1 cellular context compared by ENCODE assay signal in the genomic region with DNA sequence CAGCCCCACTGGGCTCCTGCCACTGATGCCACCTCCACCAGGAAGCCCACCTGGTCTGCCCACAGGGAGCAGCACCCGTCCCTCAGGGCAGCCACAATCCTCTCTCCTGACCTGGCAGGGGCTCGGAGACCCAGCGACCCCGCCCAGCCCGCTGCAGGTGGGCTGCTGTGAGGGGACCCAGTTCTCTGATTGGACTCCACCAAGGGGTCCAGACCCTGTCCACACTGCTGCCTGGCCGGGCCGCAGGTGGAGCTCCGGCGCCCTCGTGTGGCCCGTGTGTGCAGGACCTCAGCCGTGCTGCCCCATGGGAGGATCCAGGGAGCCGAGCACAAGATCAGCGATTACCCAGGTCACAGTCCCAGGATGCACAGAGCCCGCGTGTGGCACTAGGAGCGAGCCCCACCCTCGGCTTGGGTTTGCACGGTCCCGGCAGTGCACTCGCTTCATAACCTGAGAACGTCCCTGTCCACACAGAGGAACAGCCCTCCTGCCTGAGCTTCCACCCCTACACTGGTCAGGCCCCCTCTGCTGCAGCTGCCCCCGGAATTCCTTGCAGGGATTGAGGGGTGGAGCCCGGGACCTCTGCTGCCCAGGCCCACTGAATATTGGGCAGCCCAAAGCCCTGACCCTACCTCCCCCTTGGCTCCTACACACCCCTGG.
A peak's percentile ranks its signal among the peaks of the same experiment; 100 is the strongest.
TF ChIP-seq lines count a peak whose summit lies in the region.

No MANE protein-coding gene starts in this region.

TF ChIP-seq in HepG2, 621 proteins besides CTCF, POLR2A, EP300 and RAD21 (continued from another document and continues in another):
- TF ChIP-seq, protein P1, sequence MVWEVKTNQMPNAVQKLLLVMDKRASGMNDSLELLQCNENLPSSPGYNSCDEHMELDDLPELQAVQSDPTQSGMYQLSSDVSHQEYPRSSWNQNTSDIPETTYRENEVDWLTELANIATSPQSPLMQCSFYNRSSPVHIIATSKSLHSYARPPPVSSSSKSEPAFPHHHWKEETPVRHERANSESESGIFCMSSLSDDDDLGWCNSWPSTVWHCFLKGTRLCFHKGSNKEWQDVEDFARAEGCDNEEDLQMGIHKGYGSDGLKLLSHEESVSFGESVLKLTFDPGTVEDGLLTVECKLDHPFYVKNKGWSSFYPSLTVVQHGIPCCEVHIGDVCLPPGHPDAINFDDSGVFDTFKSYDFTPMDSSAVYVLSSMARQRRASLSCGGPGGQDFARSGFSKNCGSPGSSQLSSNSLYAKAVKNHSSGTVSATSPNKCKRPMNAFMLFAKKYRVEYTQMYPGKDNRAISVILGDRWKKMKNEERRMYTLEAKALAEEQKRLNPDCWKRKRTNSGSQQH (CRISPR knock-in tag; IDR thresholded peaks at IDR 0.05; ENCODE audit: low read depth), result no peak
- TF ChIP-seq HNRNPL (IDR thresholded peaks at IDR 0.05; ENCODE audit: low read depth, low read length) (no peak), ZFP41 (CRISPR knock-in tag; IDR thresholded peaks at IDR 0.05; ENCODE audit: borderline replicate concordance) (no peak), TEAD3 (CRISPR knock-in tag; optimal IDR thresholded peaks at IDR 0.05; ENCODE audit: borderline replicate concordance) (peak; percentile 21), SRF (IDR thresholded peaks at IDR 0.05; ENCODE audit: low read depth, low read length) (no peak), SOX6 (IDR thresholded peaks at IDR 0.05) (no peak), SOX6 (CRISPR knock-in tag; IDR thresholded peaks at IDR 0.05) (no peak), ISX (CRISPR knock-in tag; conservative IDR thresholded peaks at IDR 0.05) (no peak), ZNF563 (CRISPR knock-in tag; IDR thresholded peaks at IDR 0.05) (no peak), ZNF335 (CRISPR knock-in tag; IDR thresholded peaks at IDR 0.05) (no peak), ARNT2 (CRISPR knock-in tag; IDR thresholded peaks at IDR 0.05; ENCODE audit: low read depth) (no peak), PHF8 (CRISPR knock-in tag; IDR thresholded peaks at IDR 0.05) (no peak), ZNF530 (CRISPR knock-in tag; IDR thresholded peaks at IDR 0.05; ENCODE audit: low read depth) (no peak), AGO1 (IDR thresholded peaks at IDR 0.05; ENCODE audit: low read depth, low read length, poor library complexity, severe bottlenecking) (no peak), ZBTB42 (CRISPR knock-in tag; IDR thresholded peaks at IDR 0.05) (no peak), HOXA5 (CRISPR knock-in tag; IDR thresholded peaks at IDR 0.05) (0 out of 2 replicates have a peak, but pooled peaks have one; percentile 37), SOX5 (CRISPR knock-in tag; IDR thresholded peaks at IDR 0.05; ENCODE audit: borderline replicate concordance) (no peak), FOXA1 (IDR thresholded peaks at IDR 0.05) (no peak), FOXA1 (CRISPR knock-in tag; IDR thresholded peaks at IDR 0.05) (0 out of 2 replicates have a peak, but pooled peaks have one; percentile 9), ZNF703 (CRISPR knock-in tag; IDR thresholded peaks at IDR 0.05; ENCODE audit: borderline replicate concordance) (no peak), DPF2 (CRISPR knock-in tag; IDR thresholded peaks at IDR 0.05; ENCODE audit: borderline replicate concordance, low read depth) (no peak), ZNF614 (CRISPR knock-in tag; IDR thresholded peaks at IDR 0.05; ENCODE audit: borderline replicate concordance) (no peak), ZMYM3 (CRISPR knock-in tag; IDR thresholded peaks at IDR 0.05) (peak; percentile 45; the same call in 1 of the 2 replicates), BRCA1 (CRISPR knock-in tag; IDR thresholded peaks at IDR 0.05) (no peak), REXO4 (CRISPR knock-in tag; IDR thresholded peaks at IDR 0.05; ENCODE audit: borderline replicate concordance) (no peak), ZNF644 (CRISPR knock-in tag; IDR thresholded peaks at IDR 0.05; ENCODE audit: low read depth) (no peak), SMARCE1 (IDR thresholded peaks at IDR 0.05; ENCODE audit: borderline replicate concordance) (no peak), HMGA1 (CRISPR knock-in tag; conservative IDR thresholded peaks at IDR 0.05) (no peak), ZNF883 (CRISPR knock-in tag; IDR thresholded peaks at IDR 0.05; ENCODE audit: not compliant biosample characterization) (peak; percentile 33)
- TF ChIP-seq, protein P2, sequence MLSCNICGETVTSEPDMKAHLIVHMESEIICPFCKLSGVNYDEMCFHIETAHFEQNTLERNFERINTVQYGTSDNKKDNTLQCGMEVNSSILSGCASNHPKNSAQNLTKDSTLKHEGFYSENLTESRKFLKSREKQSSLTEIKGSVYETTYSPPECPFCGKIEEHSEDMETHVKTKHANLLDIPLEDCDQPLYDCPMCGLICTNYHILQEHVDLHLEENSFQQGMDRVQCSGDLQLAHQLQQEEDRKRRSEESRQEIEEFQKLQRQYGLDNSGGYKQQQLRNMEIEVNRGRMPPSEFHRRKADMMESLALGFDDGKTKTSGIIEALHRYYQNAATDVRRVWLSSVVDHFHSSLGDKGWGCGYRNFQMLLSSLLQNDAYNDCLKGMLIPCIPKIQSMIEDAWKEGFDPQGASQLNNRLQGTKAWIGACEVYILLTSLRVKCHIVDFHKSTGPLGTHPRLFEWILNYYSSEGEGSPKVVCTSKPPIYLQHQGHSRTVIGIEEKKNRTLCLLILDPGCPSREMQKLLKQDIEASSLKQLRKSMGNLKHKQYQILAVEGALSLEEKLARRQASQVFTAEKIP (CRISPR knock-in tag; IDR thresholded peaks at IDR 0.05; ENCODE audit: borderline replicate concordance), result no peak
- TF ChIP-seq, protein P3, sequence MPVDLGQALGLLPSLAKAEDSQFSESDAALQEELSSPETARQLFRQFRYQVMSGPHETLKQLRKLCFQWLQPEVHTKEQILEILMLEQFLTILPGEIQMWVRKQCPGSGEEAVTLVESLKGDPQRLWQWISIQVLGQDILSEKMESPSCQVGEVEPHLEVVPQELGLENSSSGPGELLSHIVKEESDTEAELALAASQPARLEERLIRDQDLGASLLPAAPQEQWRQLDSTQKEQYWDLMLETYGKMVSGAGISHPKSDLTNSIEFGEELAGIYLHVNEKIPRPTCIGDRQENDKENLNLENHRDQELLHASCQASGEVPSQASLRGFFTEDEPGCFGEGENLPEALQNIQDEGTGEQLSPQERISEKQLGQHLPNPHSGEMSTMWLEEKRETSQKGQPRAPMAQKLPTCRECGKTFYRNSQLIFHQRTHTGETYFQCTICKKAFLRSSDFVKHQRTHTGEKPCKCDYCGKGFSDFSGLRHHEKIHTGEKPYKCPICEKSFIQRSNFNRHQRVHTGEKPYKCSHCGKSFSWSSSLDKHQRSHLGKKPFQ (CRISPR knock-in tag; IDR thresholded peaks at IDR 0.05; ENCODE audit: insufficient replicate concordance), result no peak
- TF ChIP-seq, protein P4, sequence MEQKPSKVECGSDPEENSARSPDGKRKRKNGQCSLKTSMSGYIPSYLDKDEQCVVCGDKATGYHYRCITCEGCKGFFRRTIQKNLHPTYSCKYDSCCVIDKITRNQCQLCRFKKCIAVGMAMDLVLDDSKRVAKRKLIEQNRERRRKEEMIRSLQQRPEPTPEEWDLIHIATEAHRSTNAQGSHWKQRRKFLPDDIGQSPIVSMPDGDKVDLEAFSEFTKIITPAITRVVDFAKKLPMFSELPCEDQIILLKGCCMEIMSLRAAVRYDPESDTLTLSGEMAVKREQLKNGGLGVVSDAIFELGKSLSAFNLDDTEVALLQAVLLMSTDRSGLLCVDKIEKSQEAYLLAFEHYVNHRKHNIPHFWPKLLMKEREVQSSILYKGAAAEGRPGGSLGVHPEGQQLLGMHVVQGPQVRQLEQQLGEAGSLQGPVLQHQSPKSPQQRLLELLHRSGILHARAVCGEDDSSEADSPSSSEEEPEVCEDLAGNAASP (CRISPR knock-in tag; IDR thresholded peaks at IDR 0.05; ENCODE audit: borderline replicate concordance), result no peak
- TF ChIP-seq, protein P5, sequence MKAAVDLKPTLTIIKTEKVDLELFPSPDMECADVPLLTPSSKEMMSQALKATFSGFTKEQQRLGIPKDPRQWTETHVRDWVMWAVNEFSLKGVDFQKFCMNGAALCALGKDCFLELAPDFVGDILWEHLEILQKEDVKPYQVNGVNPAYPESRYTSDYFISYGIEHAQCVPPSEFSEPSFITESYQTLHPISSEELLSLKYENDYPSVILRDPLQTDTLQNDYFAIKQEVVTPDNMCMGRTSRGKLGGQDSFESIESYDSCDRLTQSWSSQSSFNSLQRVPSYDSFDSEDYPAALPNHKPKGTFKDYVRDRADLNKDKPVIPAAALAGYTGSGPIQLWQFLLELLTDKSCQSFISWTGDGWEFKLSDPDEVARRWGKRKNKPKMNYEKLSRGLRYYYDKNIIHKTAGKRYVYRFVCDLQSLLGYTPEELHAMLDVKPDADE (CRISPR knock-in tag; IDR thresholded peaks at IDR 0.05), result no peak
- TF ChIP-seq, protein P6, sequence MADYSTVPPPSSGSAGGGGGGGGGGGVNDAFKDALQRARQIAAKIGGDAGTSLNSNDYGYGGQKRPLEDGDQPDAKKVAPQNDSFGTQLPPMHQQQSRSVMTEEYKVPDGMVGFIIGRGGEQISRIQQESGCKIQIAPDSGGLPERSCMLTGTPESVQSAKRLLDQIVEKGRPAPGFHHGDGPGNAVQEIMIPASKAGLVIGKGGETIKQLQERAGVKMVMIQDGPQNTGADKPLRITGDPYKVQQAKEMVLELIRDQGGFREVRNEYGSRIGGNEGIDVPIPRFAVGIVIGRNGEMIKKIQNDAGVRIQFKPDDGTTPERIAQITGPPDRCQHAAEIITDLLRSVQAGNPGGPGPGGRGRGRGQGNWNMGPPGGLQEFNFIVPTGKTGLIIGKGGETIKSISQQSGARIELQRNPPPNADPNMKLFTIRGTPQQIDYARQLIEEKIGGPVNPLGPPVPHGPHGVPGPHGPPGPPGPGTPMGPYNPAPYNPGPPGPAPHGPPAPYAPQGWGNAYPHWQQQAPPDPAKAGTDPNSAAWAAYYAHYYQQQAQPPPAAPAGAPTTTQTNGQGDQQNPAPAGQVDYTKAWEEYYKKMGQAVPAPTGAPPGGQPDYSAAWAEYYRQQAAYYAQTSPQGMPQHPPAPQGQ (CRISPR knock-in tag; IDR thresholded peaks at IDR 0.05; ENCODE audit: borderline replicate concordance), result no peak
- TF ChIP-seq, protein P7, sequence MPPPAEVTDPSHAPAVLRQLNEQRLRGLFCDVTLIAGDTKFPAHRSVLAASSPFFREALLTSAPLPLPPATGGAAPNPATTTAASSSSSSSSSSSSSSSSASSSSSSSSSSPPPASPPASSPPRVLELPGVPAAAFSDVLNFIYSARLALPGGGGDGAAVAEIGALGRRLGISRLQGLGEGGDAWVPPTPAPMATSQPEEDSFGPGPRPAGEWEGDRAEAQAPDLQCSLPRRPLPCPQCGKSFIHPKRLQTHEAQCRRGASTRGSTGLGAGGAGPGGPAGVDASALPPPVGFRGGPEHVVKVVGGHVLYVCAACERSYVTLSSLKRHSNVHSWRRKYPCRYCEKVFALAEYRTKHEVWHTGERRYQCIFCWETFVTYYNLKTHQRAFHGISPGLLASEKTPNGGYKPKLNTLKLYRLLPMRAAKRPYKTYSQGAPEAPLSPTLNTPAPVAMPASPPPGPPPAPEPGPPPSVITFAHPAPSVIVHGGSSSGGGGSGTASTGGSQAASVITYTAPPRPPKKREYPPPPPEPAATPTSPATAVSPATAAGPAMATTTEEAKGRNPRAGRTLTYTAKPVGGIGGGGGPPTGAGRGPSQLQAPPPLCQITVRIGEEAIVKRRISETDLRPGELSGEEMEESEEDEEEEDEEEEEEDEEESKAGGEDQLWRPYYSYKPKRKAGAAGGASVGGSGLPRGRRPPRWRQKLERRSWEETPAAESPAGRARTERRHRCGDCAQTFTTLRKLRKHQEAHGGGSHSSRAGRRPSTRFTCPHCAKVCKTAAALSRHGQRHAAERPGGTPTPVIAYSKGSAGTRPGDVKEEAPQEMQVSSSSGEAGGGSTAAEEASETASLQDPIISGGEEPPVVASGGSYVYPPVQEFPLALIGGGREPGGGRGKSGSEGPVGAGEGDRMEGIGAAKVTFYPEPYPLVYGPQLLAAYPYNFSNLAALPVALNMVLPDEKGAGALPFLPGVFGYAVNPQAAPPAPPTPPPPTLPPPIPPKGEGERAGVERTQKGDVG (CRISPR knock-in tag; IDR thresholded peaks at IDR 0.05; ENCODE audit: borderline replicate concordance), result no peak
- TF ChIP-seq, protein P8, sequence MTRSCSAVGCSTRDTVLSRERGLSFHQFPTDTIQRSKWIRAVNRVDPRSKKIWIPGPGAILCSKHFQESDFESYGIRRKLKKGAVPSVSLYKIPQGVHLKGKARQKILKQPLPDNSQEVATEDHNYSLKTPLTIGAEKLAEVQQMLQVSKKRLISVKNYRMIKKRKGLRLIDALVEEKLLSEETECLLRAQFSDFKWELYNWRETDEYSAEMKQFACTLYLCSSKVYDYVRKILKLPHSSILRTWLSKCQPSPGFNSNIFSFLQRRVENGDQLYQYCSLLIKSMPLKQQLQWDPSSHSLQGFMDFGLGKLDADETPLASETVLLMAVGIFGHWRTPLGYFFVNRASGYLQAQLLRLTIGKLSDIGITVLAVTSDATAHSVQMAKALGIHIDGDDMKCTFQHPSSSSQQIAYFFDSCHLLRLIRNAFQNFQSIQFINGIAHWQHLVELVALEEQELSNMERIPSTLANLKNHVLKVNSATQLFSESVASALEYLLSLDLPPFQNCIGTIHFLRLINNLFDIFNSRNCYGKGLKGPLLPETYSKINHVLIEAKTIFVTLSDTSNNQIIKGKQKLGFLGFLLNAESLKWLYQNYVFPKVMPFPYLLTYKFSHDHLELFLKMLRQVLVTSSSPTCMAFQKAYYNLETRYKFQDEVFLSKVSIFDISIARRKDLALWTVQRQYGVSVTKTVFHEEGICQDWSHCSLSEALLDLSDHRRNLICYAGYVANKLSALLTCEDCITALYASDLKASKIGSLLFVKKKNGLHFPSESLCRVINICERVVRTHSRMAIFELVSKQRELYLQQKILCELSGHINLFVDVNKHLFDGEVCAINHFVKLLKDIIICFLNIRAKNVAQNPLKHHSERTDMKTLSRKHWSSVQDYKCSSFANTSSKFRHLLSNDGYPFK (CRISPR knock-in tag; IDR thresholded peaks at IDR 0.05; ENCODE audit: borderline replicate concordance), result 0 out of 2 replicates have a peak, but pooled peaks have one; percentile 25
- TF ChIP-seq, protein P9, sequence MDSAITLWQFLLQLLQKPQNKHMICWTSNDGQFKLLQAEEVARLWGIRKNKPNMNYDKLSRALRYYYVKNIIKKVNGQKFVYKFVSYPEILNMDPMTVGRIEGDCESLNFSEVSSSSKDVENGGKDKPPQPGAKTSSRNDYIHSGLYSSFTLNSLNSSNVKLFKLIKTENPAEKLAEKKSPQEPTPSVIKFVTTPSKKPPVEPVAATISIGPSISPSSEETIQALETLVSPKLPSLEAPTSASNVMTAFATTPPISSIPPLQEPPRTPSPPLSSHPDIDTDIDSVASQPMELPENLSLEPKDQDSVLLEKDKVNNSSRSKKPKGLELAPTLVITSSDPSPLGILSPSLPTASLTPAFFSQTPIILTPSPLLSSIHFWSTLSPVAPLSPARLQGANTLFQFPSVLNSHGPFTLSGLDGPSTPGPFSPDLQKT (CRISPR knock-in tag; IDR thresholded peaks at IDR 0.05; ENCODE audit: borderline replicate concordance), result no peak
